ENCODE assay signal across 2 cellular contexts in genomic region chr1:16687132-16687800, GRCh38. TPM values are rescaled to one million over a fixed set of nuclear protein-coding genes. Genes with fewer than 3 reads are reported as not detected.
"Had no signal": no experiment of that assay in that cellular context is flagged by ENCODE, and none has a peak within 500 bp of the region (broad histone marks: within the 10 kb centered on the region; RNA-seq: fewer than 3 reads in every experiment).

No MANE protein-coding gene starts in this region.

RNA-seq across cellular contexts. Expression of gene RNU1-3, which starts 20.5 kb away (rescaled TPM):
- total RNA-seq: fibroblast of villous mesenchyme had no signal
- polyA plus RNA-seq: fibroblast of lung had no signal

RNA-seq across cellular contexts. Expression of gene RNU1-4, which starts 53.0 kb away (rescaled TPM):
- total RNA-seq: fibroblast of villous mesenchyme had no signal
- polyA plus RNA-seq: fibroblast of lung had no signal
